1 cellular context compared by ENCODE assay signal in the genomic region with DNA sequence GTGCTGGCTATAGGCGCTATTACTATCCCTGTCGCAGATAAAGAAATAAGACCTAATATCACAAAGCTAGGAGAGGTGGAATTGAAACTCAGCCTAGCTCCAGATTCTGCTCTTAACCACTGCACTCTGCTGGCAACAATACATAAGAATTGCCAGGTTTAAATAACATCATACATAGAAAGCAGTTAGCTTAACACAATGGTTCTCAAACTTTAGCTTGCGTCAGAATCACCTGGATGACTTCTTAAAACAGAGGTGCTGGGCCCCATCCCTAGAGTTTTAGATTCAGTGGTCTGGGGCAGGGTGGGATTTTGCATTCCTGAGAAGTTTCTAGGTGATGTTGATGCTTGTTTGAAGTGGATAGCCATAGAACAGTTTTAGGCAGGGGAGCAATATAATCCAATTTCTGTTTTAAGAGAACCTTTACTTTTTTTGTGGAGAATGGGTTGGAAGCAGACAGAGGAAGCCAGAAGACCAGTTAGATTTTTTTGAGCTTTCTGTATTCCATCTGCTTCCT.
TF ChIP-seq lines count a peak whose summit lies in the region.

No MANE protein-coding gene starts in this region.

TF ChIP-seq in WTC11, 78 proteins besides CTCF, POLR2A, EP300 and RAD21 (continued from another document):
- TF ChIP-seq ZNF281 (CRISPR knock-in tag; IDR thresholded peaks at IDR 0.05) (no peak), TCF7 (CRISPR knock-in tag; IDR thresholded peaks at IDR 0.05; ENCODE audit: low read depth) (no peak), ZNF416 (CRISPR knock-in tag; IDR thresholded peaks at IDR 0.05) (no peak), KAT7 (CRISPR knock-in tag; IDR thresholded peaks at IDR 0.05; ENCODE audit: borderline replicate concordance) (no peak), AFF4 (CRISPR knock-in tag; IDR thresholded peaks at IDR 0.05; ENCODE audit: borderline replicate concordance) (no peak)
- TF ChIP-seq, protein P1, sequence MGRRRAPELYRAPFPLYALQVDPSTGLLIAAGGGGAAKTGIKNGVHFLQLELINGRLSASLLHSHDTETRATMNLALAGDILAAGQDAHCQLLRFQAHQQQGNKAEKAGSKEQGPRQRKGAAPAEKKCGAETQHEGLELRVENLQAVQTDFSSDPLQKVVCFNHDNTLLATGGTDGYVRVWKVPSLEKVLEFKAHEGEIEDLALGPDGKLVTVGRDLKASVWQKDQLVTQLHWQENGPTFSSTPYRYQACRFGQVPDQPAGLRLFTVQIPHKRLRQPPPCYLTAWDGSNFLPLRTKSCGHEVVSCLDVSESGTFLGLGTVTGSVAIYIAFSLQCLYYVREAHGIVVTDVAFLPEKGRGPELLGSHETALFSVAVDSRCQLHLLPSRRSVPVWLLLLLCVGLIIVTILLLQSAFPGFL (CRISPR knock-in tag; IDR thresholded peaks at IDR 0.05; ENCODE audit: borderline replicate concordance) = no peak
